25 cellular contexts compared by ENCODE assay signal in the genomic region with DNA sequence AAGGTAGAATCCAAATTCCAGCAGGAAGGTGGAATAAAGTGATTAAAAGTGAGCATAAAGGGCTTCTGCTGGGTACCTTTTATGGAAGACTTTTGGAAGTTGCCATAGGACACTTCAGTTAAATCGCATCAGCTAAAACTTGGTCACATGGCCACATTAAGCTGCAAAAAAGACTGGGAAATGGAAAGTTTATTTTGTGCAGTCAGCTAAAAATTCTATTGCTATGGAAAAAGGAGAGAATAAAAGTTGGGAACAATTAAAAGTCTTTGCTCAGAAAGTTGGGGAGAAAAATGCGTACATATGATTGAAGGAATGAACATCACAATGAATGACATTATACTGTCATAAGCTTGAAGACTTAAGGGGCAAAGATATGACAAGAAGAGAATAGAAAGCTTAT. TPM values are rescaled to one million over a fixed set of nuclear protein-coding genes. Genes with fewer than 3 reads are reported as not detected.
"Had no signal": no experiment of that assay in that cellular context is flagged by ENCODE, and none has a peak within 500 bp of the region (broad histone marks: within the 10 kb centered on the region; RNA-seq: fewer than 3 reads in every experiment).

No MANE protein-coding gene starts in this region.

- DNase-seq: activated B cell treated with CpG ODN at 0.5 μM for 24 hours; activated CD4-positive, alpha-beta memory T cell treated with anti-CD3 and anti-CD28 coated beads, Interleukin-2, amount 10 ng/mL, durations not matched to agents 7 days and 5 days; activated CD4-positive, alpha-beta T cell treated with anti-CD3 and anti-CD28 coated beads for 1 hour; activated gamma-delta T cell treated with Interleukin-2 at 50 U/mL for 16 hours; activated naive CD4-positive, alpha-beta T cell treated with anti-CD3 and anti-CD28 coated beads, Interleukin-2, amount 10 ng/mL, durations not matched to agents 7 days and 5 days; activated T-cell treated with anti-CD3 and anti-CD28 coated beads for 4 hours; activated T-cell treated with anti-CD3 and anti-CD28 coated beads, Interleukin-2, amount 50 U/mL, for 48 hours; adrenal gland; anterior cingulate cortex; caudate nucleus; MG63; NCI-H1105 treated with DMSO at 0.1 percent for 48 hours; NCI-H1436 treated with DMSO at 0.1 percent for 48 hours; NCI-H187; NCI-H2081; NCI-H510A treated with DMSO at 0.1 percent for 48 hours; PC-9; SIG-M5; T-helper 17 cell; T-helper 9 cell had no signal

- H3K27me3 ChIP-seq: adrenal gland, breast epithelium, MG63 had no signal

- H3K4me3 ChIP-seq: adrenal gland, breast epithelium, MG63, PC-9 had no signal

- H2AFZ ChIP-seq: PC-9 had no signal

- H3K9me3 ChIP-seq: adrenal gland, breast epithelium, MG63 had no signal

- H3K4me2 ChIP-seq: PC-9 had no signal

- H3K4me1 ChIP-seq: adrenal gland, breast epithelium had no signal

- H3K36me3 ChIP-seq: adrenal gland, breast epithelium had no signal

- H3K27ac ChIP-seq: adrenal gland, breast epithelium, PC-9 had no signal

- ATAC-seq: T-helper 17 cell had no signal

RNA-seq across cellular contexts. Expression of gene FGF7, which starts 49.3 kb away (rescaled TPM):
- total RNA-seq: activated CD4-positive, alpha-beta memory T cell treated with anti-CD3 and anti-CD28 coated beads, Interleukin-2, amount 10 ng/mL, durations not matched to agents 7 days and 5 days; activated CD4-positive, alpha-beta T cell treated with anti-CD3 and anti-CD28 coated beads, Interleukin-2, amount 10 ng/mL, durations not matched to agents 7 days and 5 days; activated CD8-positive, alpha-beta memory T cell treated with anti-CD3 and anti-CD28 coated beads for 36 hours; activated naive CD8-positive, alpha-beta T cell treated with anti-CD3 and anti-CD28 coated beads for 36 hours; activated T-helper 17 cell treated with anti-CD3 and anti-CD28 coated beads, Interleukin-2, amount 50 U/mL, for 72 hours; PC-9 had no signal
